1 cellular context compared by ENCODE assay signal in genomic region chr2:44148997-44149396, GRCh38.
TF ChIP-seq lines count a peak whose summit lies in the region.

No MANE protein-coding gene starts in this region.

TF ChIP-seq in H1, 55 proteins besides CTCF, POLR2A, EP300 and RAD21 (continued from another document):
- TF ChIP-seq CHD7 (IDR thresholded peaks at IDR 0.05; ENCODE audit: insufficient replicate concordance, low read length) = no peak
- TF ChIP-seq SAP30 (IDR thresholded peaks at IDR 0.05; ENCODE audit: insufficient read depth, insufficient replicate concordance, low read length) = no peak
- TF ChIP-seq SUZ12 (IDR thresholded peaks at IDR 0.05; ENCODE audit: low read length) = no peak
- no peak for TF ChIP-seq SP1 (IDR thresholded peaks at IDR 0.05; ENCODE audit: low read depth, low read length)
- no peak for TF ChIP-seq SIN3A (conservative IDR thresholded peaks at IDR 0.05 in 1 of 2, IDR thresholded peaks at IDR 0.05 in 1 of 2; ENCODE audit: low read depth in 1 of 2, low read length in 2 of 2)
- TF ChIP-seq TAF1 (IDR thresholded peaks at IDR 0.05; ENCODE audit: low read depth, low read length) = no peak
- TF ChIP-seq MAFK (IDR thresholded peaks at IDR 0.05; ENCODE audit: low read depth, low read length) = no peak
TF ChIP-seq in H1: peak in this region for 0.
